12 cellular contexts compared by ENCODE assay signal in genomic region chr11:46055371-46055770, GRCh38.
DNase-seq lines count a peak whose midpoint lies in the region; ATAC-seq and TF ChIP-seq lines count a peak whose summit lies in the region.
"Had no signal": no experiment of that assay in that cellular context is flagged by ENCODE, and none has a peak within 500 bp of the region (broad histone marks: within the 10 kb centered on the region; RNA-seq: fewer than 3 reads in every experiment).

No MANE protein-coding gene starts in this region.

- H3K4me1 ChIP-seq in HUES48 (ENCODE audit: control insufficient read depth, insufficient read depth, low read length) = peaks cover 68% of the 10 kb centered on the region

- TF ChIP-seq POLR2A in GM18505 (IDR thresholded peaks at IDR 0.05; ENCODE audit: borderline replicate concordance, extremely low read depth, insufficient read depth, insufficient read length) = no peak

- H3K9me3 ChIP-seq in HUES48 (ENCODE audit: control insufficient read depth, insufficient read depth, low read length) = no peaks in the 10 kb centered on the region
- H3K9me3 ChIP-seq: ovary had no signal

- H3K9ac ChIP-seq in HUES48 (ENCODE audit: low read depth, low read length) = no peak overlapping the region

- ATAC-seq in HG03565 (IDR thresholded peaks at IDR 0.05; ENCODE audit: unreplicated experiment) (no peak), GM18505 (IDR thresholded peaks at IDR 0.05; ENCODE audit: unreplicated experiment) (no peak), GM18517 (IDR thresholded peaks at IDR 0.05; ENCODE audit: unreplicated experiment) (no peak)
- ATAC-seq: activated CD4-positive, CD25-positive, alpha-beta regulatory T cell treated with anti-CD3 and anti-CD28 coated beads, Interleukin-2, amount 50 U/mL, for 24 hours had no signal

- H3K27ac ChIP-seq in HUES48 (ENCODE audit: low read depth, low read length) = peak overlapping the region; percentile 89
- H3K27ac ChIP-seq: ovary had no signal

- TF ChIP-seq CTCF in choroid plexus epithelial cell (conservative IDR thresholded peaks at IDR 0.05; ENCODE audit: low read depth, low read length) = no peak

- no peaks in the 10 kb centered on the region for H3K36me3 ChIP-seq in HUES48 (ENCODE audit: control insufficient read depth, insufficient read depth, low read length)
- H3K36me3 ChIP-seq: ovary had no signal

- no peak overlapping the region for H3K4me3 ChIP-seq in HUES48 (ENCODE audit: low read depth, low read length)
- H3K4me3 ChIP-seq in choroid plexus epithelial cell (ENCODE audit: low read depth, low read length) = no peak overlapping the region
- H3K4me3 ChIP-seq: ovary had no signal

- DNase-seq in AG08395 (ENCODE audit: low spot score) (peak; percentile 37), choroid plexus epithelial cell (ENCODE audit: low read depth) (peak; percentile 58), kidney tubule cell (ENCODE audit: low spot score) (peak; percentile 15), NCI-H2029 (lab: John Stamatoyannopoulos, UW) (no peak)
- DNase-seq: DMS79, head of caudate nucleus, ovary had no signal

- no peaks in the 10 kb centered on the region for H3K27me3 ChIP-seq in HUES48 (ENCODE audit: control insufficient read depth, insufficient read depth, low read length)
- H3K27me3 ChIP-seq: ovary had no signal
